ENCODE assay signal across 8 cellular contexts in the genomic region with DNA sequence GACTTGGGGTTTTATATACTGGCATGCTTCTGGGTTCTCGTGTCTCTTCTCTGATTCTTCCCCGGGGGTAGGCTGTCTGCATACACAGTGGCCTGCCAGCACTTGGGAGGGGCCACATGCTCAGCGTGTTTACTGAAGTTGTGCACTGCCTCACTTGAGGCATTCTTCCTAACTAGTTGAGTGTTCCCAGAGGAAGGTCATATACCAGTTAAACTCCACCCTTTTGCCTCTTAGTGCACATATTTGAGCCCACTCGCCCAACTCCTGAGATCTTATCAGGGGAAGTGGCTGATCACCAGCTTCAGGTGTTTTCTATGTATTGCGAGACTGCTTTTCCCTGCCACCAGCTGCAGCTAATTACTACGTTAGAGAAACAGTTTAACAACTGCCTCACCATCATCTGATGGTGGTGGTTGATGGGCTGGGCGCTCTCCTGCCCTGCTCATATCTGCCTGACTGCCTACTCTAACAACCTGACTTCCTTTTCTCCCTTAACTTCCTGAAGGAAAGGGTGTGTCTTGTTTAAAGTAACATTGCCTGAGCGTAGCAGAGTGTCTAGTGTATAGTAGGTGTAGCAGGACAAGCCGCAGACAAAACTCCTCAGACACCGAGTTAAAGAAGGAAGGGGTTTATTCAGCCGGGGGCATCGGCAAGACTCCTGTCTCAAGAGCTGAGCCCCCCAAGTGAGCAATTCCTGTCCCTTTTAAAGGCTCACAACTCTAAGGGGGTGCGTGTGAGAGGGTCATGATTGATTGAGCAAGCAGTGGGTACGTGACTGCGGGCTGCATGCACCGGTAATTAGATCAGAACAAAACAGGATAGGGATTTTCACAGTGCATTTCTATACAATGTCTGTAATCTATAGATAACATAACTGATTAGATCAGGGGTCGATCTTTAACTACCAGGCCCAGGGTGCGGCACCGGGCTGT.
DNase-seq lines count a peak whose midpoint lies in the region; ATAC-seq and TF ChIP-seq lines count a peak whose summit lies in the region.

No MANE protein-coding gene starts in this region.

- no peaks in the 10 kb centered on the region for H3K27me3 ChIP-seq in CD4-positive, alpha-beta memory T cell (ENCODE audit: insufficient read depth, low read length)

- CTCF ChIA-PET in CD4-positive, alpha-beta memory T cell (lab: Charles Lee; ENCODE audit: partially characterized antibody): interaction anchor here (0.7 to 2.9 kb wide), 15 partner anchors 11 to 102 kb away, joined by 3 to 9 read pairs (median 4); partner anchors contain the start of gene CLINT1

- peak overlapping the region; percentile 47 to 94 (median 89) for H3K27ac Mint-ChIP-seq in CD4-positive, alpha-beta memory T cell
- no peak overlapping the region for H3K27ac Mint-ChIP-seq in activated T-cell treated with anti-CD3 and anti-CD28 coated beads, Interleukin-2, amount 50 U/mL, for 72 hours

- peaks cover 23% of the 10 kb centered on the region for H3K4me1 ChIP-seq in CD4-positive, alpha-beta memory T cell (ENCODE audit: insufficient read depth, low read length)
- H3K4me1 ChIP-seq in mucosa of descending colon (ENCODE audit: low read depth): peaks cover 34% of the 10 kb centered on the region

- no peak overlapping the region for H3K27ac ChIP-seq in CD4-positive, alpha-beta memory T cell (ENCODE audit: low read depth, low read length)

- DNase-seq in CD4-positive, alpha-beta memory T cell: peak in 3 of 5 donors; percentile 6 to 20 (median 14)
- DNase-seq in HT-29 (ENCODE audit: low spot score) (peak; percentile 71), mucosa of descending colon (peak; percentile 76 to 78 (median 77)), NAMALWA (ENCODE audit: low spot score) (no peak), NCI-H345 treated with DMSO at 0.1 percent for 48 hours (lab: John Stamatoyannopoulos, UW; ENCODE audit: unreplicated experiment) (no peak)
- peak in 1 of 2 donors; percentile 2 for DNase-seq in activated T-cell treated with anti-CD3 and anti-CD28 coated beads, Interleukin-2, amount 50 U/mL, for 72 hours

- H3K27me3 Mint-ChIP-seq in CD4-positive, alpha-beta memory T cell: no peaks in the 10 kb centered on the region
- no peaks in the 10 kb centered on the region for H3K27me3 Mint-ChIP-seq in activated T-cell treated with anti-CD3 and anti-CD28 coated beads, Interleukin-2, amount 50 U/mL, for 72 hours (ENCODE audit: low read depth)

- POLR2A ChIA-PET in CD4-positive, alpha-beta memory T cell (lab: Charles Lee; ENCODE audit: partially characterized antibody): interaction anchor here (0.9 kb wide), 1 partner anchor 88 kb away, joined by 3 read pairs; no protein-coding TSS in a partner anchor

- H3K9me3 Mint-ChIP-seq in CD4-positive, alpha-beta memory T cell: no peaks in the 10 kb centered on the region
- H3K9me3 Mint-ChIP-seq in activated T-cell treated with anti-CD3 and anti-CD28 coated beads, Interleukin-2, amount 50 U/mL, for 72 hours: no peaks in the 10 kb centered on the region

- peak; percentile 34 to 52 for ATAC-seq in activated T-cell treated with anti-CD3 and anti-CD28 coated beads, Interleukin-2, amount 50 U/mL, for 72 hours (replicated peaks in 1 of 2)
- ATAC-seq in mucosa of descending colon: peak; percentile 87
- no peak for ATAC-seq in HG02884 (IDR thresholded peaks at IDR 0.05; ENCODE audit: unreplicated experiment)
- ATAC-seq in GM21737 (IDR thresholded peaks at IDR 0.05; ENCODE audit: unreplicated experiment): no peak

- H3K4me1 Mint-ChIP-seq in CD4-positive, alpha-beta memory T cell: peaks cover 22 to 28% (median 27%) of the 10 kb centered on the region in 4 donors
- H3K4me1 Mint-ChIP-seq in activated T-cell treated with anti-CD3 and anti-CD28 coated beads, Interleukin-2, amount 50 U/mL, for 72 hours (ENCODE audit: low read depth): peaks cover 27% of the 10 kb centered on the region

- no peak overlapping the region for H3K4me3 ChIP-seq in CD4-positive, alpha-beta memory T cell (ENCODE audit: low read length in 2 of 2)
- H3K4me3 ChIP-seq in mucosa of descending colon: no peak overlapping the region

- H3K36me3 Mint-ChIP-seq in CD4-positive, alpha-beta memory T cell: no peaks in the 10 kb centered on the region
- no peaks in the 10 kb centered on the region for H3K36me3 Mint-ChIP-seq in activated T-cell treated with anti-CD3 and anti-CD28 coated beads, Interleukin-2, amount 50 U/mL, for 72 hours (ENCODE audit: insufficient read depth in 2 of 2)

- peak overlapping the region in 7 of 8 donors; percentile 72 to 87 (median 81) for H3K4me3 Mint-ChIP-seq in CD4-positive, alpha-beta memory T cell
- peak overlapping the region; percentile 49 to 62 for H3K4me3 Mint-ChIP-seq in activated T-cell treated with anti-CD3 and anti-CD28 coated beads, Interleukin-2, amount 50 U/mL, for 72 hours

- intact Hi-C loops in CD4-positive, alpha-beta memory T cell (cut with micrococcal nuclease): loop anchor here (1.0 to 5.0 kb wide), 3 partner anchors 30 to 103 kb away; partner anchors contain the start of gene CLINT1
- intact Hi-C loops in mucosa of descending colon (cut with DNase I, micrococcal nuclease): no loop called here

- no peaks in the 10 kb centered on the region for H3K36me3 ChIP-seq in CD4-positive, alpha-beta memory T cell (ENCODE audit: insufficient read depth, low read length)
- no peaks in the 10 kb centered on the region for H3K36me3 ChIP-seq in mucosa of descending colon (ENCODE audit: low read depth)

- no peaks in the 10 kb centered on the region for H3K9me3 ChIP-seq in CD4-positive, alpha-beta memory T cell (ENCODE audit: control insufficient read depth in 1 of 2, low read length in 2 of 2)
- no peaks in the 10 kb centered on the region for H3K9me3 ChIP-seq in mucosa of descending colon

- no peak for TF ChIP-seq CTCF in mucosa of descending colon (IDR thresholded peaks at IDR 0.05)

Comparison
In these comparisons a context has a peak if more than half of its experiments do, and no peak if none do; other contexts are left out.
1. DNase-seq: peak in CD4-positive, alpha-beta memory T cell (3 of 5), HT-29 (single experiment) and mucosa of descending colon (3 of 3); none in NAMALWA (single experiment) and NCI-H345 treated with DMSO at 0.1 percent for 48 hours (single experiment).
2. ATAC-seq: peak in activated T-cell treated with anti-CD3 and anti-CD28 coated beads, Interleukin-2, amount 50 U/mL, for 72 hours (2 of 2) and mucosa of descending colon (single experiment); none in HG02884 (single experiment) and GM21737 (single experiment).